17 cellular contexts compared by ENCODE assay signal in the genomic region with DNA sequence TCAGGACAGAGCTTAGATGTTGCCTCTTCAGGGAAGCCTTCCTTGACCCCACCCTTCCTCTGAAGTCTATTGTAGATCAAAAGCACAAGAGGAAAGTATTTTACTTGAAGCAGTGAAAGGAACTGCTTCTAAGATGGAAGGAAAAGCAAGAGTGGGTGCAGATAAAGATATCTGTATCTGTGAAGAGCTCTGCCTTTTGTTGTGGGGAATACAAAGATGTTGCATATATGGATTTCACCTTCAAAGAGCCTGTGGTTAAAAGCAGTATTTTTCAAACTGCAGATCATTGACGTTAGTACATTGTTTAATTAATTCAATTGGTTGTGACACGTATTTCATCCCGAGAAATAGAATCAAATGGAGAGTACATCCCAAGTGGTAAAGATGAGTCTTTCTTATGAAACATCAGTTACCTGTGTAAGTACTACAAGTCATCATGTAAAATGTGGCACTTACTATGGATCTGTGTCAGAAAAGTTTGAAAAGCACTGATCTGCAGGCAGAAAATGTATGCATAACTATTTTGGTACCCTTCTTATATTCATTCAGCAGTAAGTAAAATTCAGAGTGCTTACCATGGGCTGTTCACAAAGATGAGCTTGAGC. TPM values are rescaled to one million over a fixed set of nuclear protein-coding genes. Genes with fewer than 3 reads are reported as not detected.
A peak's percentile ranks its signal among the peaks of the same experiment; 100 is the strongest.
DNase-seq lines count a peak whose midpoint lies in the region; ATAC-seq, FAIRE-seq and TF ChIP-seq lines count a peak whose summit lies in the region.
"Had no signal": no experiment of that assay in that cellular context is flagged by ENCODE, and none has a peak within 500 bp of the region (broad histone marks: within the 10 kb centered on the region; RNA-seq: fewer than 3 reads in every experiment).

No MANE protein-coding gene starts in this region.

- H3K9me3 Mint-ChIP-seq in activated CD4-positive, alpha-beta T cell treated with anti-CD3 and anti-CD28 coated beads, Interleukin-2, amount 10 ng/mL, durations not matched to agents 7 days and 5 days, result no peaks in the 10 kb centered on the region
- no peaks in the 10 kb centered on the region for H3K9me3 Mint-ChIP-seq in CD4-positive, alpha-beta T cell
- no peaks in the 10 kb centered on the region for H3K9me3 Mint-ChIP-seq in central memory CD8-positive, alpha-beta T cell
- no peaks in the 10 kb centered on the region for H3K9me3 Mint-ChIP-seq in activated CD8-positive, alpha-beta T cell treated with anti-CD3 and anti-CD28 coated beads, Interleukin-2, amount 10 ng/mL, durations not matched to agents 7 days and 5 days (ENCODE audit: insufficient read depth)

- peak overlapping the region; percentile 6 for H3K27ac Mint-ChIP-seq in activated CD4-positive, alpha-beta T cell treated with anti-CD3 and anti-CD28 coated beads, Interleukin-2, amount 10 ng/mL, durations not matched to agents 7 days and 5 days
- peak overlapping the region; percentile 35 for H3K27ac Mint-ChIP-seq in CD4-positive, alpha-beta T cell
- peak overlapping the region; percentile 9 for H3K27ac Mint-ChIP-seq in central memory CD8-positive, alpha-beta T cell (ENCODE audit: low read depth)
- H3K27ac Mint-ChIP-seq in activated CD8-positive, alpha-beta T cell treated with anti-CD3 and anti-CD28 coated beads, Interleukin-2, amount 10 ng/mL, durations not matched to agents 7 days and 5 days, result no peak overlapping the region
- H3K27ac Mint-ChIP-seq: B cell had no signal

- no peak for TF ChIP-seq CTCF in CD4-positive, alpha-beta T cell (IDR thresholded peaks at IDR 0.05)
- TF ChIP-seq CTCF in kidney (IDR thresholded peaks at IDR 0.05; ENCODE audit: borderline replicate concordance, extremely low read depth, insufficient read depth) (no peak), tibial artery (IDR thresholded peaks at IDR 0.05) (no peak)

- intact Hi-C loops in CD4-positive, alpha-beta T cell (cut with DNase I, micrococcal nuclease), result no loop called here
- intact Hi-C loops in kidney (cut with DNase I) (no loop called here), tibial artery (cut with DNase I; ENCODE audit: low total_unique reads) (no loop called here)

- no peak for DNase-seq in activated CD4-positive, alpha-beta T cell treated with anti-CD3 and anti-CD28 coated beads, Interleukin-2, amount 10 ng/mL, durations not matched to agents 7 days and 5 days
- DNase-seq in activated CD4-positive, alpha-beta T cell treated with anti-CD3 and anti-CD28 coated beads, Interleukin-2, amount 50 U/mL, for 48 hours, result no peak
- no peak for DNase-seq in CD4-positive, alpha-beta T cell
- DNase-seq in GM12892 (ENCODE audit: insufficient read length) (no peak), kidney (no peak), tibial artery (no peak)
- DNase-seq in central memory CD8-positive, alpha-beta T cell (ENCODE audit: low spot score in 2 of 2), result no peak
- DNase-seq in activated CD8-positive, alpha-beta T cell treated with anti-CD3 and anti-CD28 coated beads, Interleukin-2, amount 10 ng/mL, durations not matched to agents 7 days and 5 days, result no peak
- DNase-seq: Caco-2, GM23248 had no signal

- H3K9me3 ChIP-seq in CD4-positive, alpha-beta T cell (ENCODE audit: control insufficient read depth, low read length), result no peaks in the 10 kb centered on the region
- H3K9me3 ChIP-seq in kidney (ENCODE audit: control insufficient read depth in 1 of 2, low read length in 2 of 2), result no peaks in the 10 kb centered on the region
- no peaks in the 10 kb centered on the region for H3K9me3 ChIP-seq in tibial artery
- H3K9me3 ChIP-seq: BLaER1 treated with 17β-estradiol and CSF1 and Interleukin-3, amounts not matched to agents 10 nM and 100 nM; Caco-2; HAP-1 had no signal

- H3K4me3 Mint-ChIP-seq in activated CD4-positive, alpha-beta T cell treated with anti-CD3 and anti-CD28 coated beads, Interleukin-2, amount 10 ng/mL, durations not matched to agents 7 days and 5 days, result no peak overlapping the region
- peak overlapping the region; percentile 7 for H3K4me3 Mint-ChIP-seq in CD4-positive, alpha-beta T cell
- no peak overlapping the region for H3K4me3 Mint-ChIP-seq in central memory CD8-positive, alpha-beta T cell
- no peak overlapping the region for H3K4me3 Mint-ChIP-seq in activated CD8-positive, alpha-beta T cell treated with anti-CD3 and anti-CD28 coated beads, Interleukin-2, amount 10 ng/mL, durations not matched to agents 7 days and 5 days
- H3K4me3 Mint-ChIP-seq: B cell had no signal

- no peaks in the 10 kb centered on the region for H3K27me3 ChIP-seq in CD4-positive, alpha-beta T cell (ENCODE audit: control insufficient read depth, insufficient read depth, low read length)
- no peaks in the 10 kb centered on the region for H3K27me3 ChIP-seq in tibial artery
- H3K27me3 ChIP-seq: BLaER1 treated with 17β-estradiol and CSF1 and Interleukin-3, amounts not matched to agents 10 nM and 100 nM had no signal

- ATAC-seq in CD4-positive, alpha-beta T cell (ENCODE audit: poor library complexity), result peak; percentile 41
- no peak for ATAC-seq in central memory CD8-positive, alpha-beta T cell (replicated peaks; ENCODE audit: extremely low read depth, poor library complexity, severe bottlenecking)
- no peak for ATAC-seq in activated CD8-positive, alpha-beta T cell treated with anti-CD3 and anti-CD28 coated beads, Interleukin-2, amount 10 ng/mL, durations not matched to agents 7 days and 5 days
- ATAC-seq: HepG2 had no signal

- no peak for TF ChIP-seq POLR2A in GM12892 (IDR thresholded peaks at IDR 0.05; ENCODE audit: low read depth, low read length)

- H3K4me1 ChIP-seq in kidney (ENCODE audit: control insufficient read depth in 1 of 2, insufficient read depth in 1 of 2, low read depth in 1 of 2, low read length in 2 of 2), result no peaks in the 10 kb centered on the region
- H3K4me1 ChIP-seq in tibial artery, result no peaks in the 10 kb centered on the region
- H3K4me1 ChIP-seq: Caco-2, HAP-1 had no signal

- peak; percentile 51 for FAIRE-seq in GM12892 (lab: Jason Lieb, UNC)
- no peak for FAIRE-seq in kidney (lab: Jason Lieb, UNC)
- FAIRE-seq: G401.6, GM12891, GM18507, HepG2 had no signal

- no peak overlapping the region for H3K9ac ChIP-seq in kidney (ENCODE audit: low read length in 2 of 2)
- H3K9ac ChIP-seq: BLaER1 treated with 17β-estradiol and CSF1 and Interleukin-3, amounts not matched to agents 10 nM and 100 nM; GM23248 had no signal

- POLR2A ChIA-PET in activated CD4-positive, alpha-beta T cell treated with anti-CD3 and anti-CD28 coated beads, Interleukin-2, amount 10 ng/mL, durations not matched to agents 7 days and 5 days (lab: Charles Lee), result no interaction called here
- POLR2A ChIA-PET in CD4-positive, alpha-beta T cell (lab: Charles Lee), result interaction anchor here (0.6 kb wide), 1 partner anchor 21 kb away, joined by 3 read pairs; no protein-coding TSS in a partner anchor
- POLR2A ChIA-PET in activated CD8-positive, alpha-beta T cell treated with anti-CD3 and anti-CD28 coated beads, Interleukin-2, amount 10 ng/mL, durations not matched to agents 7 days and 5 days (lab: Charles Lee), result no interaction called here

- no peak overlapping the region for H3K4me3 ChIP-seq in kidney (ENCODE audit: low read length in 2 of 2)
- no peak overlapping the region for H3K4me3 ChIP-seq in tibial artery
- H3K4me3 ChIP-seq: BLaER1 treated with 17β-estradiol and CSF1 and Interleukin-3, amounts not matched to agents 10 nM and 100 nM; GM23248; HAP-1 had no signal

- peaks cover 12 to 15% of the 10 kb centered on the region in 2 donors for H3K36me3 ChIP-seq in kidney (ENCODE audit: control insufficient read depth in 1 of 2, insufficient read depth in 2 of 2, low read length in 2 of 2)
- H3K36me3 ChIP-seq in tibial artery, result peaks cover 26 to 60% (median 51%) of the 10 kb centered on the region in 3 donors

- no peaks in the 10 kb centered on the region for H3K27me3 Mint-ChIP-seq in activated CD4-positive, alpha-beta T cell treated with anti-CD3 and anti-CD28 coated beads, Interleukin-2, amount 10 ng/mL, durations not matched to agents 7 days and 5 days
- no peaks in the 10 kb centered on the region for H3K27me3 Mint-ChIP-seq in CD4-positive, alpha-beta T cell
- no peaks in the 10 kb centered on the region for H3K27me3 Mint-ChIP-seq in central memory CD8-positive, alpha-beta T cell
- H3K27me3 Mint-ChIP-seq in activated CD8-positive, alpha-beta T cell treated with anti-CD3 and anti-CD28 coated beads, Interleukin-2, amount 10 ng/mL, durations not matched to agents 7 days and 5 days (ENCODE audit: low read depth), result no peaks in the 10 kb centered on the region
- H3K27me3 Mint-ChIP-seq: B cell had no signal

- peaks cover 13% of the 10 kb centered on the region for H3K4me1 Mint-ChIP-seq in activated CD4-positive, alpha-beta T cell treated with anti-CD3 and anti-CD28 coated beads, Interleukin-2, amount 10 ng/mL, durations not matched to agents 7 days and 5 days
- H3K4me1 Mint-ChIP-seq in CD4-positive, alpha-beta T cell (ENCODE audit: low read depth), result peaks cover 38% of the 10 kb centered on the region
- peaks cover 6% of the 10 kb centered on the region for H3K4me1 Mint-ChIP-seq in central memory CD8-positive, alpha-beta T cell
- H3K4me1 Mint-ChIP-seq in activated CD8-positive, alpha-beta T cell treated with anti-CD3 and anti-CD28 coated beads, Interleukin-2, amount 10 ng/mL, durations not matched to agents 7 days and 5 days (ENCODE audit: low read depth), result peaks cover 4% of the 10 kb centered on the region

- CTCF ChIA-PET in activated CD4-positive, alpha-beta T cell treated with anti-CD3 and anti-CD28 coated beads, Interleukin-2, amount 10 ng/mL, durations not matched to agents 7 days and 5 days (lab: Charles Lee), result interaction anchor here (2.4 kb wide), 1 partner anchor 15 kb away, joined by 5 read pairs; no protein-coding TSS in a partner anchor
- CTCF ChIA-PET in CD4-positive, alpha-beta T cell (lab: Charles Lee), result interaction anchor here (1.2 to 1.8 kb wide), 2 partner anchors 7 to 32 kb away, joined by 3 read pairs; no protein-coding TSS in a partner anchor
- CTCF ChIA-PET in activated CD8-positive, alpha-beta T cell treated with anti-CD3 and anti-CD28 coated beads, Interleukin-2, amount 10 ng/mL, durations not matched to agents 7 days and 5 days (lab: Charles Lee), result interaction anchor here (1.1 kb wide), 1 partner anchor 23 kb away, joined by 3 read pairs; no protein-coding TSS in a partner anchor

- H3K36me3 Mint-ChIP-seq in activated CD4-positive, alpha-beta T cell treated with anti-CD3 and anti-CD28 coated beads, Interleukin-2, amount 10 ng/mL, durations not matched to agents 7 days and 5 days (ENCODE audit: low read depth), result peaks cover 65% of the 10 kb centered on the region
- peaks cover 84% of the 10 kb centered on the region for H3K36me3 Mint-ChIP-seq in CD4-positive, alpha-beta T cell (ENCODE audit: low read depth)
- peaks cover 48% of the 10 kb centered on the region for H3K36me3 Mint-ChIP-seq in central memory CD8-positive, alpha-beta T cell (ENCODE audit: insufficient read depth)
- peaks cover 55% of the 10 kb centered on the region for H3K36me3 Mint-ChIP-seq in activated CD8-positive, alpha-beta T cell treated with anti-CD3 and anti-CD28 coated beads, Interleukin-2, amount 10 ng/mL, durations not matched to agents 7 days and 5 days (ENCODE audit: low read depth)

- H3K27ac ChIP-seq in CD4-positive, alpha-beta T cell (ENCODE audit: low read depth, low read length), result no peak overlapping the region
- no peak overlapping the region for H3K27ac ChIP-seq in kidney (ENCODE audit: low read depth in 2 of 2, low read length in 2 of 2)
- H3K27ac ChIP-seq in tibial artery, result no peak overlapping the region
- H3K27ac ChIP-seq: BLaER1 treated with 17β-estradiol and CSF1 and Interleukin-3, amounts not matched to agents 10 nM and 100 nM; GM23248 had no signal

RNA-seq across cellular contexts. Expression of a gene that starts 24.6 kb away (rescaled TPM):
- 1 to 10 TPM; 8.6 to 9.1 TPM for total RNA-seq in activated CD4-positive, alpha-beta T cell treated with anti-CD3 and anti-CD28 coated beads, Interleukin-2, amount 10 ng/mL, durations not matched to agents 7 days and 5 days
- total RNA-seq in CD4-positive, alpha-beta T cell, result 1 to 10 TPM; 1.7 TPM
- polyA plus RNA-seq in GM12892 (2012; ENCODE audit: missing spikeins), result 2.5 TPM
- 1 to 10 TPM; 4.0 to 4.3 TPM for total RNA-seq in activated CD8-positive, alpha-beta T cell treated with anti-CD3 and anti-CD28 coated beads, Interleukin-2, amount 10 ng/mL, durations not matched to agents 7 days and 5 days
- 5.4 TPM for total RNA-seq in kidney
- 0.39 TPM for polyA plus RNA-seq in kidney (ENCODE audit: insufficient read depth, low read depth, low replicate concordance)
